ENCODE assay signal across 8 cellular contexts in genomic region chr21:35206141-35207125, GRCh38.
DNase-seq lines count a peak whose midpoint lies in the region; ATAC-seq, FAIRE-seq and TF ChIP-seq lines count a peak whose summit lies in the region.

No MANE protein-coding gene starts in this region.

- H3K79me2 ChIP-seq in ACC112 (ENCODE audit: control insufficient read depth, insufficient read depth, low read length, unreplicated experiment): no peaks in the 10 kb centered on the region

- DNase-seq in H54 (ENCODE audit: insufficient read length, low spot score) (peak; percentile 36), memory B cell (ENCODE audit: low spot score in 2 of 2) (no peak), HUDEP-2 (lab: John Stamatoyannopoulos, UW; ENCODE audit: unreplicated experiment in 76 of 76) (no peak), GM03348 (ENCODE audit: low spot score) (no peak)
- no peak for DNase-seq in activated CD4-positive, CD25-positive, alpha-beta regulatory T cell treated with anti-CD3 and anti-CD28 coated beads, Interleukin-2, amount 50 U/mL, for 72 hours

- H3K36me3 ChIP-seq in ACC112 (ENCODE audit: insufficient read depth, low read length): no peaks in the 10 kb centered on the region

- peak; percentile 22; the same call in 1 of the 2 replicates for TF ChIP-seq POLR2A in H54 (IDR thresholded peaks at IDR 0.05; ENCODE audit: low read depth, low read length)

- FAIRE-seq in H54 (lab: Jason Lieb, UNC): no peak

- H3K27ac Mint-ChIP-seq in memory B cell: peak overlapping the region; percentile 10

- H3K4me3 ChIP-seq in ACC112 (ENCODE audit: low read depth, low read length): no peak overlapping the region

- peak; percentile 54 for ATAC-seq in memory B cell (ENCODE audit: low read depth)
- ATAC-seq in HG02938 (IDR thresholded peaks at IDR 0.05; ENCODE audit: unreplicated experiment): no peak

- TF ChIP-seq CTCF in VCaP (conservative IDR thresholded peaks at IDR 0.05): no peak

- peak overlapping the region; percentile 27 for H2AFZ ChIP-seq in ACC112 (ENCODE audit: low read length, unreplicated experiment)

- H3K27ac ChIP-seq in ACC112 (ENCODE audit: low read depth, low read length): peak overlapping the region; percentile 88; the same call in 1 of the 2 replicates
- H3K27ac ChIP-seq in VCaP: peak overlapping the region; percentile 53; the same call in 1 of the 2 replicates

- peaks cover 14% of the 10 kb centered on the region for H3K4me1 Mint-ChIP-seq in memory B cell

- peaks cover 2% of the 10 kb centered on the region for H3K27me3 Mint-ChIP-seq in memory B cell

- peaks cover 3% of the 10 kb centered on the region for H3K9me3 Mint-ChIP-seq in memory B cell

- no peaks in the 10 kb centered on the region for H3K27me3 ChIP-seq in ACC112 (ENCODE audit: insufficient read depth, low read length)

- peaks cover 2% of the 10 kb centered on the region for H3K36me3 Mint-ChIP-seq in memory B cell

- H3K4me3 Mint-ChIP-seq in memory B cell: peak overlapping the region; percentile 73

- peaks cover 51% of the 10 kb centered on the region for H3K4me1 ChIP-seq in ACC112 (ENCODE audit: control insufficient read depth, insufficient read depth, low read length, unreplicated experiment)
